In genomic region chrX:46621572-46621971, GRCh38 we compare ENCODE assay signal across 2 cellular contexts.
TF ChIP-seq lines count a peak whose summit lies in the region.

No MANE protein-coding gene starts in this region.

TF ChIP-seq in HepG2, 621 proteins besides CTCF, POLR2A, EP300 and RAD21 (continued from another document):
- TF ChIP-seq, protein P1, sequence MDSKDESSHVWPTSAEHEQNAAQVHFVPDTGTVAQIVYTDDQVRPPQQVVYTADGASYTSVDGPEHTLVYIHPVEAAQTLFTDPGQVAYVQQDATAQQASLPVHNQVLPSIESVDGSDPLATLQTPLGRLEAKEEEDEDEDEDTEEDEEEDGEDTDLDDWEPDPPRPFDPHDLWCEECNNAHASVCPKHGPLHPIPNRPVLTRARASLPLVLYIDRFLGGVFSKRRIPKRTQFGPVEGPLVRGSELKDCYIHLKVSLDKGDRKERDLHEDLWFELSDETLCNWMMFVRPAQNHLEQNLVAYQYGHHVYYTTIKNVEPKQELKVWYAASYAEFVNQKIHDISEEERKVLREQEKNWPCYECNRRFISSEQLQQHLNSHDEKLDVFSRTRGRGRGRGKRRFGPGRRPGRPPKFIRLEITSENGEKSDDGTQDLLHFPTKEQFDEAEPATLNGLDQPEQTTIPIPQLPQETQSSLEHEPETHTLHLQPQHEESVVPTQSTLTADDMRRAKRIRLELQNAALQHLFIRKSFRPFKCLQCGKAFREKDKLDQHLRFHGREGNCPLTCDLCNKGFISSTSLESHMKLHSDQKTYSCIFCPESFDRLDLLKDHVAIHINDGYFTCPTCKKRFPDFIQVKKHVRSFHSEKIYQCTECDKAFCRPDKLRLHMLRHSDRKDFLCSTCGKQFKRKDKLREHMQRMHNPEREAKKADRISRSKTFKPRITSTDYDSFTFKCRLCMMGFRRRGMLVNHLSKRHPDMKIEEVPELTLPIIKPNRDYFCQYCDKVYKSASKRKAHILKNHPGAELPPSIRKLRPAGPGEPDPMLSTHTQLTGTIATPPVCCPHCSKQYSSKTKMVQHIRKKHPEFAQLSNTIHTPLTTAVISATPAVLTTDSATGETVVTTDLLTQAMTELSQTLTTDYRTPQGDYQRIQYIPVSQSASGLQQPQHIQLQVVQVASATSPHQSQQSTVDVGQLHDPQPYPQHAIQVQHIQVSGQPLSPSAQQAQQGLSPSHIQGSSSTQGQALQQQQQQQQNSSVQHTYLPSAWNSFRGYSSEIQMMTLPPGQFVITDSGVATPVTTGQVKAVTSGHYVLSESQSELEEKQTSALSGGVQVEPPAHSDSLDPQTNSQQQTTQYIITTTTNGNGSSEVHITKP (CRISPR knock-in tag; IDR thresholded peaks at IDR 0.05; ENCODE audit: low read depth): no peak
- TF ChIP-seq ZNF33A (CRISPR knock-in tag; IDR thresholded peaks at IDR 0.05; ENCODE audit: borderline replicate concordance): no peak
TF ChIP-seq in HepG2: peak in this region for 0.

TF ChIP-seq in WTC11, 78 proteins besides CTCF, POLR2A, EP300 and RAD21 (continued from another document):
- TF ChIP-seq AR (CRISPR knock-in tag; IDR thresholded peaks at IDR 0.05): no peak
- no peak for TF ChIP-seq SP1 (CRISPR knock-in tag; conservative IDR thresholded peaks at IDR 0.05)
- no peak for TF ChIP-seq E2F1 (CRISPR knock-in tag; IDR thresholded peaks at IDR 0.05)
- no peak for TF ChIP-seq HMGA2 (CRISPR knock-in tag; IDR thresholded peaks at IDR 0.05)
- no peak for TF ChIP-seq ZBTB21 (CRISPR knock-in tag; IDR thresholded peaks at IDR 0.05; ENCODE audit: borderline replicate concordance)
- no peak for TF ChIP-seq ATF1 (CRISPR knock-in tag; IDR thresholded peaks at IDR 0.05)
- TF ChIP-seq ETV6 (CRISPR knock-in tag; IDR thresholded peaks at IDR 0.05): no peak
- TF ChIP-seq ZBTB43 (CRISPR knock-in tag; IDR thresholded peaks at IDR 0.05): no peak
- TF ChIP-seq, protein P2, sequence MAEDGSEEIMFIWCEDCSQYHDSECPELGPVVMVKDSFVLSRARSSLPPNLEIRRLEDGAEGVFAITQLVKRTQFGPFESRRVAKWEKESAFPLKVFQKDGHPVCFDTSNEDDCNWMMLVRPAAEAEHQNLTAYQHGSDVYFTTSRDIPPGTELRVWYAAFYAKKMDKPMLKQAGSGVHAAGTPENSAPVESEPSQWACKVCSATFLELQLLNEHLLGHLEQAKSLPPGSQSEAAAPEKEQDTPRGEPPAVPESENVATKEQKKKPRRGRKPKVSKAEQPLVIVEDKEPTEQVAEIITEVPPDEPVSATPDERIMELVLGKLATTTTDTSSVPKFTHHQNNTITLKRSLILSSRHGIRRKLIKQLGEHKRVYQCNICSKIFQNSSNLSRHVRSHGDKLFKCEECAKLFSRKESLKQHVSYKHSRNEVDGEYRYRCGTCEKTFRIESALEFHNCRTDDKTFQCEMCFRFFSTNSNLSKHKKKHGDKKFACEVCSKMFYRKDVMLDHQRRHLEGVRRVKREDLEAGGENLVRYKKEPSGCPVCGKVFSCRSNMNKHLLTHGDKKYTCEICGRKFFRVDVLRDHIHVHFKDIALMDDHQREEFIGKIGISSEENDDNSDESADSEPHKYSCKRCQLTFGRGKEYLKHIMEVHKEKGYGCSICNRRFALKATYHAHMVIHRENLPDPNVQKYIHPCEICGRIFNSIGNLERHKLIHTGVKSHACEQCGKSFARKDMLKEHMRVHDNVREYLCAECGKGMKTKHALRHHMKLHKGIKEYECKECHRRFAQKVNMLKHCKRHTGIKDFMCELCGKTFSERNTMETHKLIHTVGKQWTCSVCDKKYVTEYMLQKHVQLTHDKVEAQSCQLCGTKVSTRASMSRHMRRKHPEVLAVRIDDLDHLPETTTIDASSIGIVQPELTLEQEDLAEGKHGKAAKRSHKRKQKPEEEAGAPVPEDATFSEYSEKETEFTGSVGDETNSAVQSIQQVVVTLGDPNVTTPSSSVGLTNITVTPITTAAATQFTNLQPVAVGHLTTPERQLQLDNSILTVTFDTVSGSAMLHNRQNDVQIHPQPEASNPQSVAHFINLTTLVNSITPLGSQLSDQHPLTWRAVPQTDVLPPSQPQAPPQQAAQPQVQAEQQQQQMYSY (CRISPR knock-in tag; IDR thresholded peaks at IDR 0.05): no peak
- TF ChIP-seq ZNF317 (CRISPR knock-in tag; IDR thresholded peaks at IDR 0.05; ENCODE audit: borderline replicate concordance, low read depth): no peak
- TF ChIP-seq ZNF263 (CRISPR knock-in tag; IDR thresholded peaks at IDR 0.05; ENCODE audit: low read depth): no peak
- no peak for TF ChIP-seq CBFB (CRISPR knock-in tag; IDR thresholded peaks at IDR 0.05; ENCODE audit: low read depth)
- TF ChIP-seq ZNF396 (CRISPR knock-in tag; IDR thresholded peaks at IDR 0.05; ENCODE audit: borderline replicate concordance): no peak
- no peak for TF ChIP-seq FOXP1 (CRISPR knock-in tag; IDR thresholded peaks at IDR 0.05; ENCODE audit: borderline replicate concordance)
- TF ChIP-seq ESRRA (CRISPR knock-in tag; IDR thresholded peaks at IDR 0.05; ENCODE audit: borderline replicate concordance): no peak
